17 cellular contexts compared by ENCODE assay signal in the genomic region with DNA sequence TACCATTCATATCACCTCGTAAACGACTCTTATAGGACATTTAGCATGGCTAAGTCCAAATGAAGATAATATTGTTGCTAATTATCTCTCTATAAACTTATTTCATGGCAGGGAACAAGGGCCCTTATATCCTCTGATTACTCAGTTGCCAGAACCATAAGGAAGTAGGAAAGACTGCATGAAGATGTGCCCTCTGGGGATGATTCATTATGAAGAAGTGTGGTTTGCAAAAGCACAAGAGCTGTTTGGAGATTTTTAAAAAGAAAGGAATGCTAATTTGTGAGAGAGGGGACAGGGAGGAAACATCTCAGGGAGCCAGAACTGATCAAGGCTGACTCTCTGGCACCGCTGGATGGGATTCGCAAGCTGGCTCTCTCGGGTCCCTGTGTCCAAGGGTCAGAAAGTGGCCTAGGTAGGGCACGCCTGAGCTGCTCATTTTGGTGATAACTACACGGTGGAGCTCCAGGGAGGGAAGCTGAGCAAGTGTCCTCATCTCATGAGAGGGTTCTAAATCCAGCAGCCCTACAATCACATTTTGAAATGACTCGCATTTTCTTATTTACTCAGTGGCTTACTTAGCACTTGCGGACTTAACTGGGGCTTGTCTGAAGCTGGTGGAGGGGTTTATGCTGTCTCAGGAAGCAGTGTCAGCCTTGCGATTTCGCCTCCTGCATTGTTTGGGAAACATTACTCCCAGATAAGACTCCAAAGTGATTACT.
DNase-seq lines count a peak whose midpoint lies in the region; ATAC-seq and TF ChIP-seq lines count a peak whose summit lies in the region.
"Had no signal": no experiment of that assay in that cellular context is flagged by ENCODE, and none has a peak within 500 bp of the region (broad histone marks: within the 10 kb centered on the region; RNA-seq: fewer than 3 reads in every experiment).

No MANE protein-coding gene starts in this region.

- CTCF ChIA-PET in PC-9 (lab: Charles Lee): no interaction called here
- CTCF ChIA-PET in WTC11 (lab: Charles Lee): interaction anchor here (0.8 to 1.1 kb wide), 2 partner anchors 11 to 38 kb away, joined by 3 read pairs; no protein-coding TSS in a partner anchor

- TF ChIP-seq CTCF in PC-9 (conservative IDR thresholded peaks at IDR 0.05): no peak
- no peak for TF ChIP-seq CTCF in WTC11 (IDR thresholded peaks at IDR 0.05)

- peak overlapping the region; percentile 67; the same call in 1 of the 2 replicates for H2AFZ ChIP-seq in PC-9

- H3K27me3 ChIP-seq in PC-9 (ENCODE audit: insufficient read depth, low read depth): no peaks in the 10 kb centered on the region
- H3K27me3 ChIP-seq: gastrocnemius medialis, tibial nerve had no signal

- peaks cover 34% of the 10 kb centered on the region for H3K4me1 ChIP-seq in PC-9 (replicated peaks; ENCODE audit: insufficient read depth)
- H3K4me1 ChIP-seq: gastrocnemius medialis, tibial nerve had no signal

- H3K27me3 Mint-ChIP-seq in WTC11 (ENCODE audit: low read depth): no peaks in the 10 kb centered on the region

- no peaks in the 10 kb centered on the region for H3K9me2 ChIP-seq in PC-9 (ENCODE audit: insufficient read depth)

- H3K79me2 ChIP-seq in PC-9 (ENCODE audit: low read depth): no peaks in the 10 kb centered on the region

- H3K4me3 Mint-ChIP-seq in WTC11: no peak overlapping the region
- H3K4me3 Mint-ChIP-seq: nephron progenitor cell, T-cell had no signal

- H4K20me1 ChIP-seq in PC-9 (ENCODE audit: insufficient read depth): no peaks in the 10 kb centered on the region

- H3K27ac ChIP-seq in PC-9: peak overlapping the region; percentile 68
- H3K27ac ChIP-seq: 22Rv1, gastrocnemius medialis, skin epidermis, tibial nerve had no signal

- intact Hi-C loops in PC-9 (cut with micrococcal nuclease; ENCODE audit: unreplicated experiment): no loop called here

- no TSS peak for BruUV-seq in PC-9 (replicated peaks; lab: Mats Ljungman, UMichigan)

- peaks cover 15% of the 10 kb centered on the region for H3F3A ChIP-seq in PC-9 (ENCODE audit: insufficient read depth, low read depth)

- no peaks in the 10 kb centered on the region for H3K36me3 ChIP-seq in PC-9 (ENCODE audit: low read depth)
- H3K36me3 ChIP-seq: gastrocnemius medialis, tibial nerve had no signal

- H3K9me3 ChIP-seq in PC-9 (ENCODE audit: insufficient read depth, low read depth): 0 out of 2 replicates have a peak, but pooled peaks cover 1% of the 10 kb centered on the region
- H3K9me3 ChIP-seq: gastrocnemius medialis had no signal

- no peak overlapping the region for H3K27ac Mint-ChIP-seq in WTC11
- H3K27ac Mint-ChIP-seq: nephron progenitor cell, T-cell had no signal

- no peak for ATAC-seq in WTC11
- ATAC-seq: gastrocnemius medialis, T-cell had no signal

- POLR2A ChIA-PET in PC-9 (lab: Charles Lee; ENCODE audit: unreplicated experiment): no interaction called here
- POLR2A ChIA-PET in WTC11 (lab: Charles Lee): no interaction called here

- no peaks in the 10 kb centered on the region for H3K36me3 Mint-ChIP-seq in WTC11
- H3K36me3 Mint-ChIP-seq: T-cell had no signal

- H3K4me1 Mint-ChIP-seq in WTC11: no peaks in the 10 kb centered on the region

- H3K9me3 Mint-ChIP-seq in WTC11: no peaks in the 10 kb centered on the region; the same call in 1 of the 2 replicates

- peak overlapping the region; percentile 60 for H3K4me2 ChIP-seq in PC-9

- H3K4me3 ChIP-seq in PC-9: no peak overlapping the region; the same call in 1 of the 2 replicates
- no peak overlapping the region for H3K4me3 ChIP-seq in skeletal muscle cell (ENCODE audit: low read depth, low read length)
- H3K4me3 ChIP-seq: gastrocnemius medialis, skin epidermis, tibial nerve had no signal

- DNase-seq in DMS79 treated with DMSO at 0.1 percent for 48 hours (lab: John Stamatoyannopoulos, UW): peak; percentile 42
- DNase-seq in DMS79 (lab: John Stamatoyannopoulos, UW): no peak
- DNase-seq in PC-9: peak in 1 of 2 experiments; percentile 83
- DNase-seq in fibroblast of peridontal ligament (ENCODE audit: extremely low read depth): peak; percentile 3
- peak; percentile 16 for DNase-seq in skeletal muscle cell (ENCODE audit: low read depth)
- DNase-seq in cerebellar nuclear complex (lab: John Stamatoyannopoulos, UW): no peak
- DNase-seq in WTC11 (ENCODE audit: low spot score): no peak
- DNase-seq in stimulated activated CD8-positive, alpha-beta memory T cell treated with anti-CD3 and anti-CD28 coated beads, Interleukin-4, amount 100 ng/mL, for 48 hours: no peak
- DNase-seq: activated CD4-positive, alpha-beta T cell treated with anti-CD3 and anti-CD28 coated beads, Interleukin-2, amount 50 U/mL, for 1 hour; activated naive CD4-positive, alpha-beta T cell; Calu3; gastrocnemius medialis; nephron progenitor cell; T-cell had no signal

TF ChIP-seq in WTC11, 78 proteins besides CTCF, POLR2A, EP300 and RAD21:
- TF ChIP-seq TP53 (CRISPR knock-in tag; IDR thresholded peaks at IDR 0.05): no peak

Comparison
In these comparisons a context has a peak if more than half of its experiments do, and no peak if none do; other contexts are left out.
1. DNase-seq: peak in DMS79 treated with DMSO at 0.1 percent for 48 hours (single experiment), fibroblast of peridontal ligament (single experiment) and skeletal muscle cell (single experiment); none in DMS79 (single experiment), cerebellar nuclear complex (0 of 2), WTC11 (single experiment) and stimulated activated CD8-positive, alpha-beta memory T cell treated with anti-CD3 and anti-CD28 coated beads, Interleukin-4, amount 100 ng/mL, for 48 hours (single experiment).